Comparison of ENCODE assay signal across 8 cellular contexts in the genomic region with DNA sequence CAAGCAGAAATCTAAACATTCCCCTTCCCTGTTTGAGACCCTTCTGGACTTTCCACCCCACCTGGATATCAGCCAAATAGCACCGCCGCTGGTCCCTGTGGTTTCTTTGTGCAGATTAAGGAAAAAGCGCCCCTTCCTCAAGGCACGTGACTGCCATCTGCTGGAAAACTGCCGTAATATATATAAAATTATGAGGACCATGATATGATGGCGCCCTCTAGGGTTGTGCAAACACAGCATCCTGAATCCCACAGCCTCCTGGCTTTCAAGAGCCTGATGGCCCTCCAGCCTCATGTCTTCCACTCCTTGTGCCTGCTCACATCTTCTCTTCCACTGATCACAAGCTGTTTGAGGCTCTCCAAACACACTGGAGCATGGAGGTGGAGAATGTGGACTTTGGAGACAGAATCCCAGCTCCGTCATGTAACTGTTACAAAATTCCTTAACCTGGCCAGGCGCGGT.
DNase-seq lines count a peak whose midpoint lies in the region; ATAC-seq lines count a peak whose summit lies in the region.

No MANE protein-coding gene starts in this region.

- peak overlapping the region in 4 of 11 experiments; percentile 13 to 87 (median 34); a peak in 5 of 22 replicates for H3K27ac ChIP-seq in BLaER1 treated with 17β-estradiol and CSF1 and Interleukin-3, amounts not matched to agents 10 nM and 100 nM

- no peak for ATAC-seq in GM18870 (IDR thresholded peaks at IDR 0.05; ENCODE audit: unreplicated experiment)

- no peaks in the 10 kb centered on the region for H3K36me3 ChIP-seq in BLaER1 treated with 17β-estradiol and CSF1 and Interleukin-3, amounts not matched to agents 10 nM and 100 nM

- H3K27me3 ChIP-seq in BLaER1 treated with 17β-estradiol and CSF1 and Interleukin-3, amounts not matched to agents 10 nM and 100 nM = no peaks in the 10 kb centered on the region

- peaks cover 23 to 70% (median 64%) of the 10 kb centered on the region in 10 experiments for H3K4me1 ChIP-seq in BLaER1 treated with 17β-estradiol and CSF1 and Interleukin-3, amounts not matched to agents 10 nM and 100 nM

- H3K9me3 ChIP-seq in BLaER1 treated with 17β-estradiol and CSF1 and Interleukin-3, amounts not matched to agents 10 nM and 100 nM (replicated peaks in 1 of 11) = no peaks in the 10 kb centered on the region

- DNase-seq in H4 (ENCODE audit: low spot score) (peak; percentile 76), NCI-H526 (lab: John Stamatoyannopoulos, UW) (peak; percentile 67 to 90), activated T-cell treated with anti-CD3 and anti-CD28 coated beads for 4 hours (peak; percentile 2), hepatic stellate cell (ENCODE audit: low spot score) (peak; percentile 36), KG1 (lab: John Stamatoyannopoulos, UW) (no peak)
- DNase-seq in stimulated activated CD4-positive, alpha-beta T cell treated with anti-CD3 and anti-CD28 coated beads, Interleukin-2, amount 100 ng/mL, for 24 hours = peak; percentile 30 to 46

- H3K4me2 ChIP-seq in BLaER1 treated with 17β-estradiol and CSF1 and Interleukin-3, amounts not matched to agents 10 nM and 100 nM = peak overlapping the region; percentile 18 to 82 (median 69)

- peak overlapping the region in 4 of 11 experiments; percentile 15 to 62 (median 40); a peak in 5 of 22 replicates for H3K9ac ChIP-seq in BLaER1 treated with 17β-estradiol and CSF1 and Interleukin-3, amounts not matched to agents 10 nM and 100 nM

- no peak overlapping the region for H3K4me3 ChIP-seq in BLaER1 treated with 17β-estradiol and CSF1 and Interleukin-3, amounts not matched to agents 10 nM and 100 nM

- no peaks in the 10 kb centered on the region for H4K20me1 ChIP-seq in BLaER1 treated with 17β-estradiol and CSF1 and Interleukin-3, amounts not matched to agents 10 nM and 100 nM
